1 cellular context compared by ENCODE assay signal in the genomic region with DNA sequence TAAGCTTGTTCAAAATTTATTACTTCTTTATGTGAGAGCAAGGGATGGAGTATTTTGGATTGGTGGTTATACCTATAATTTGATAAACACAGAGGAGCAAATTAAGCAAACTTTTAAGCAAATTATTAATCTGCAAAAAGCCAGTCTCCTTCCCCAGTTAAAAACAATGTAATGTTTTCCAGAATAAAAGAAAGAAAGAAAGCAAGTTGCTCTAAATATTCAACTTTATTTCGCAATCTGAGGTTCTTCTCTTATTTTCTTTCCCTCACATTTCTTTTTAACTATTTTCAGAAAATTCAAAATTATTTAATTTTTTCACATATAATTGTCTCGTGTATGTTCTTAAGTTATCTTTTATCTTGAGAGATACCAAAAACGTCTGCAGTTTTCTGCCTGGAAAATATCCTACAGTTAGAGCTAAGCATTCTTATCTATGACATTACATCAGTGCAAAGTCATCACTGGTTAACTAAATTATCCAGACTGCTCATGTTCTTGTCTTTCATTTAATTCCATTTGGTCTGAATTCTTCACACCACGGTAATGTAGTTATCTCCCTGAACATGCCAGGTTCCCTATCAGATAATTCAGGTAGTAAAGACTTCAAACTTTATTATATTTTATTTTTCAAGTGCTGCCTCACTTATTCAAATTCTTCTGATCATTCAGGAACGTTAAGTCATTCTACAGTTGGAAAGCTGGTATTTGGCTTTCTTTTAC.
TF ChIP-seq lines count a peak whose summit lies in the region.

No MANE protein-coding gene starts in this region.

TF ChIP-seq in K562, 482 proteins besides CTCF, POLR2A, EP300 and RAD21 (continued from another document):
- TF ChIP-seq RERE (CRISPR knock-in tag; IDR thresholded peaks at IDR 0.05; ENCODE audit: borderline replicate concordance) = no peak
- peak; percentile 95 for TF ChIP-seq DPF2 (IDR thresholded peaks at IDR 0.05)
- peak; percentile 36; the same call in 1 of the 2 replicates for TF ChIP-seq GATA2 (CRISPR knock-in tag; IDR thresholded peaks at IDR 0.05)
- TF ChIP-seq MEIS2 (IDR thresholded peaks at IDR 0.05; ENCODE audit: partially characterized antibody) = peak; percentile 85
- TF ChIP-seq ARNT (IDR thresholded peaks at IDR 0.05) = peak; percentile 17 to 28; a peak in 2 of 4 replicates
- peak; percentile 87; the same call in 1 of the 2 replicates for TF ChIP-seq ARID3A (IDR thresholded peaks at IDR 0.05; ENCODE audit: borderline replicate concordance, low read depth, low read length)
- 0 out of 2 replicates have a peak, but pooled peaks have one; percentile 9 for TF ChIP-seq NFRKB (IDR thresholded peaks at IDR 0.05; ENCODE audit: low read depth)
- 0 out of 2 replicates have a peak, but pooled peaks have one; percentile 50 for TF ChIP-seq CTBP1 (IDR thresholded peaks at IDR 0.05; ENCODE audit: borderline replicate concordance)
- TF ChIP-seq CREM (IDR thresholded peaks at IDR 0.05; ENCODE audit: low read depth) = peak; percentile 56; the same call in 1 of the 2 replicates
- TF ChIP-seq TEAD1 (CRISPR knock-in tag; IDR thresholded peaks at IDR 0.05) = peak in 1 of 2 experiments; percentile 3; a peak in 1 of 4 replicates
- 0 out of 2 replicates have a peak, but pooled peaks have one; percentile 50 for TF ChIP-seq MECOM (CRISPR knock-in tag; IDR thresholded peaks at IDR 0.05)
- peak; percentile 41; the same call in 1 of the 2 replicates for TF ChIP-seq MTA2 (IDR thresholded peaks at IDR 0.05; ENCODE audit: low read depth)
- TF ChIP-seq HSF4 (CRISPR knock-in tag; IDR thresholded peaks at IDR 0.05; ENCODE audit: borderline replicate concordance) = no peak
- no peak for TF ChIP-seq SIN3A (IDR thresholded peaks at IDR 0.05; ENCODE audit: borderline replicate concordance in 2 of 2, control insufficient read depth in 1 of 2, low read depth in 2 of 2, low read length in 2 of 2)
- peak; percentile 95 for TF ChIP-seq SMARCC2 (IDR thresholded peaks at IDR 0.05; ENCODE audit: low read depth)
- peak; percentile 20; the same call in 1 of the 2 replicates for TF ChIP-seq PML (IDR thresholded peaks at IDR 0.05; ENCODE audit: low read length)
